In the genomic region with DNA sequence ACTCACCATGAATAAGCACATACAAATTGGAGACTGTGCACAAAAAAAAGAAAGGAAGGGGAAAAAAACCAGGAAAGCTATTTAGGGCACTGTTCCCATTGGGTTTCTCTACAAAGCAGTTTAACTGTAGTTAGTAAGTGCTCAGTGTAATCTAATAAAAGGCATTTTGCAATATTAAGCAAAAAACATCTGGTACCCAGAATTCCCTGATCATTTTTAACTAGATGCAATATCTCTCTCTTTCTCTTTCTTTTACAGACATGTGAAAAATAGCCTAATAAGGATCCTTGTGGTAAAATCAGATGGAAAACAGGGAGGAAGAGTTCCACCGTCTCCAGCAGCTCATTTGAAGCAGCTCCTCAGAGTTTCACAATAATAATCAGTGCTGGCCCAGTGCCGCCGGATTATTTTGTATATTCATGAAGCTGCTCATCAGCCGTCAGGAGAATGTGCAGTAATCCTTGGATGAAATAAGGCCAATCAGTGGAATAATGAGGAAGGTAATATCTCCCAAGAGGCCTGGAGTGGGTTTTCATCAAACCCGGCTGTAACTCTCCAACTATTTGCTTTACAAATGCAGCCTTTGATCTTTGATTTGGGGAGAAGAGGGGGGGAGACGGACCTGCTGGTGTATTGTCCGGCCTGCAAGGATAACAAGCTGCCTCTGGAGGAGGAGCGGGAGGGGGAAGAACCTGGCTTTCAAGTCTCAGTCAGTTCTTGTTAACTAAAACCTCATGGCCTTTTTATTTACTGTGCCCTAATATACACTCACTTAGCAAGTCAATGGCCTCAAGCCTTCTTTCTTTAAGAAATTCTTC, we compare ENCODE assay signal across 12 cellular contexts.
DNase-seq lines count a peak whose midpoint lies in the region; ATAC-seq and TF ChIP-seq lines count a peak whose summit lies in the region.
"Had no signal": no experiment of that assay in that cellular context is flagged by ENCODE, and none has a peak within 500 bp of the region (broad histone marks: within the 10 kb centered on the region; RNA-seq: fewer than 3 reads in every experiment).

No MANE protein-coding gene starts in this region.

- no peak overlapping the region for H2BK20ac ChIP-seq in H9 (ENCODE audit: low read depth, low read length, poor library complexity, severe bottlenecking)

- H3K27ac Mint-ChIP-seq in H9: peak overlapping the region in 1 of 3 experiments; percentile 76; a peak in 2 of 7 replicates
- H3K27ac Mint-ChIP-seq: CD4-positive, alpha-beta memory T cell had no signal

- no peak overlapping the region for H3T11ph ChIP-seq in H9 (ENCODE audit: low read length)

- H3K9ac ChIP-seq in H9 (ENCODE audit: extremely low read depth, insufficient read length, low read length) (no peak overlapping the region), smooth muscle cell (ENCODE audit: low read depth) (no peak overlapping the region)

- peak overlapping the region in 1 of 2 experiments; percentile 51; a peak in 3 of 5 replicates for H3K4me3 Mint-ChIP-seq in H9
- H3K4me3 Mint-ChIP-seq: CD4-positive, alpha-beta memory T cell had no signal

- no peak overlapping the region for H2BK15ac ChIP-seq in H9 (ENCODE audit: low read depth, low read length)

- no peak overlapping the region for H3K14ac ChIP-seq in H9 (ENCODE audit: insufficient read depth, low read length)

- DNase-seq in H9 (peak; percentile 69), NCI-H526 treated with DMSO at 0.1 percent for 48 hours (lab: John Stamatoyannopoulos, UW) (peak; percentile 86), hepatocyte (ENCODE audit: low spot score) (peak; percentile 29), smooth muscle cell (lab: John Stamatoyannopoulos, UW; ENCODE audit: unreplicated experiment) (no peak), adrenal gland (no peak)
- DNase-seq in NK-92 treated with Interleukin-12 subunit alpha and Interleukin-12 subunit beta, amount 100 ng/mL, for 24 hours (lab: John Stamatoyannopoulos, UW): no peak
- DNase-seq: CD4-positive, alpha-beta memory T cell; effector memory CD4-positive, alpha-beta T cell; NCI-H1694 treated with DMSO at 0.1 percent for 48 hours; stimulated activated CD4-positive, alpha-beta T cell treated with anti-CD3 and anti-CD28 coated beads, Interleukin-4, amount 100 ng/mL, for 24 hours; WERI-Rb-1 had no signal

- no peak overlapping the region for H3K27ac ChIP-seq in H9 (ENCODE audit: insufficient read length, low read depth, low read length)
- H3K27ac ChIP-seq in hepatocyte: peak overlapping the region; percentile 54
- H3K27ac ChIP-seq in smooth muscle cell (ENCODE audit: low read depth): peak overlapping the region; percentile 23
- H3K27ac ChIP-seq in adrenal gland: no peak overlapping the region
- H3K27ac ChIP-seq: WERI-Rb-1 had no signal

- no peak for TF ChIP-seq CTCF in H9 (conservative IDR thresholded peaks at IDR 0.05)
- TF ChIP-seq CTCF in hepatocyte (IDR thresholded peaks at IDR 0.05; ENCODE audit: poor library complexity): no peak
- no peak for TF ChIP-seq CTCF in smooth muscle cell (IDR thresholded peaks at IDR 0.05; ENCODE audit: borderline replicate concordance, insufficient read depth, poor library complexity, severe bottlenecking)
- no peak for TF ChIP-seq CTCF in adrenal gland (IDR thresholded peaks at IDR 0.05)

- H3K18ac ChIP-seq in H9 (ENCODE audit: insufficient read length, low read depth, low read length): no peak overlapping the region

- H4K91ac ChIP-seq in H9 (ENCODE audit: insufficient read length, low read depth, low read length): no peak overlapping the region

- peaks cover 35 to 39% of the 10 kb centered on the region in 2 experiments for H3K4me1 Mint-ChIP-seq in H9

- H3K4me1 ChIP-seq in H9 (ENCODE audit: insufficient read depth, low read length): peaks cover 8% of the 10 kb centered on the region; the same call in 1 of the 2 replicates
- peaks cover 17% of the 10 kb centered on the region for H3K4me1 ChIP-seq in hepatocyte (ENCODE audit: insufficient read depth)
- H3K4me1 ChIP-seq in smooth muscle cell (ENCODE audit: low read depth): peaks cover 21% of the 10 kb centered on the region
- no peaks in the 10 kb centered on the region for H3K4me1 ChIP-seq in adrenal gland (replicated peaks in 1 of 2)

- H3K27me3 ChIP-seq in H9 (ENCODE audit: insufficient read depth, low read length) (no peaks in the 10 kb centered on the region), hepatocyte (no peaks in the 10 kb centered on the region), smooth muscle cell (ENCODE audit: low read depth) (no peaks in the 10 kb centered on the region), adrenal gland (no peaks in the 10 kb centered on the region)

- peak overlapping the region; percentile 37 for H3K4me2 ChIP-seq in H9 (ENCODE audit: insufficient read depth, insufficient read length, low read length)
- peak overlapping the region; percentile 66 for H3K4me2 ChIP-seq in hepatocyte
- peak overlapping the region; percentile 72 for H3K4me2 ChIP-seq in smooth muscle cell

- no peak overlapping the region for H3K56ac ChIP-seq in H9 (ENCODE audit: insufficient read length, low read depth, low read length)

- H2BK5ac ChIP-seq in H9 (ENCODE audit: insufficient read length, low read length): no peak overlapping the region

- WGBS in H9 (ENCODE audit: extremely low coverage, insufficient read length, low lambda C conversion rate): no CpG with 5 or more reads among the region's 8 CpGs
- 17% methylated on average over 8 of the region's 8 CpGs for WGBS in hepatocyte (ENCODE audit: low lambda C conversion rate, missing lambda C conversion rate)
- WGBS in smooth muscle cell (ENCODE audit: low lambda C conversion rate): 33% methylated on average over 8 of the region's 8 CpGs
- WGBS in adrenal gland, 4 donors: 59 to 80% (median 68%) methylated on average over 8 of the region's 8 CpGs

- H3K9me2 ChIP-seq in hepatocyte (replicated peaks; ENCODE audit: insufficient read depth): no peaks in the 10 kb centered on the region

- intact Hi-C loops in adrenal gland (cut with DNase I): no loop called here

- H3F3A ChIP-seq in smooth muscle cell (ENCODE audit: low read depth): no peaks in the 10 kb centered on the region

- H3K23me2 ChIP-seq in H9 (ENCODE audit: insufficient read length, low read depth, low read length, poor library complexity, severe bottlenecking): no peaks in the 10 kb centered on the region

- peaks cover 14 to 16% of the 10 kb centered on the region in 2 experiments for H3K9me3 Mint-ChIP-seq in H9

- H3K4ac ChIP-seq in H9 (ENCODE audit: low read depth, low read length): no peak overlapping the region

- H3K23ac ChIP-seq in H9 (ENCODE audit: insufficient read length, low read depth, low read length): no peak overlapping the region

- H2BK12ac ChIP-seq in H9 (ENCODE audit: insufficient read length, low read depth, low read length): no peak overlapping the region

- no peak for TF ChIP-seq POLR2A in adrenal gland (IDR thresholded peaks at IDR 0.05)

- no peak for ATAC-seq in GM21390 (IDR thresholded peaks at IDR 0.05; ENCODE audit: unreplicated experiment)

- no peak overlapping the region for H2BK120ac ChIP-seq in H9 (ENCODE audit: low read depth, low read length, poor library complexity, severe bottlenecking)

- H4K20me1 ChIP-seq in H9 (ENCODE audit: control insufficient read depth, insufficient read depth, insufficient read length) (no peaks in the 10 kb centered on the region), hepatocyte (ENCODE audit: insufficient read depth, poor library complexity, severe bottlenecking) (no peaks in the 10 kb centered on the region), smooth muscle cell (ENCODE audit: low read depth) (no peaks in the 10 kb centered on the region)

- peaks cover 9% of the 10 kb centered on the region in 3 experiments; a peak in 5 of 7 replicates for H3K36me3 Mint-ChIP-seq in H9 (ENCODE audit: insufficient read depth in 1 of 3, low read depth in 3 of 3)
- H3K36me3 Mint-ChIP-seq: CD4-positive, alpha-beta memory T cell had no signal

- H2AFZ ChIP-seq in H9 (ENCODE audit: low read length) (peak overlapping the region; percentile 25), hepatocyte (peak overlapping the region; percentile 31), smooth muscle cell (ENCODE audit: low read depth) (peak overlapping the region; percentile 75)

- H3K4me3 ChIP-seq in hepatocyte (no peak overlapping the region), smooth muscle cell (no peak overlapping the region), adrenal gland (no peak overlapping the region)

- H3K79me1 ChIP-seq in H9 (ENCODE audit: insufficient read depth, low read depth, low read length, poor library complexity, severe bottlenecking): no peaks in the 10 kb centered on the region

- H4K5ac ChIP-seq in H9 (ENCODE audit: insufficient read length, low read depth, low read length): no peak overlapping the region

- H3K9me3 ChIP-seq in H9 (ENCODE audit: control insufficient read depth, low read depth, low read length) (no peaks in the 10 kb centered on the region), hepatocyte (ENCODE audit: low read depth) (no peaks in the 10 kb centered on the region), smooth muscle cell (replicated peaks; ENCODE audit: low read depth) (no peaks in the 10 kb centered on the region), adrenal gland (replicated peaks in 1 of 3) (no peaks in the 10 kb centered on the region)

- no peaks in the 10 kb centered on the region for H3K27me3 Mint-ChIP-seq in H9 (ENCODE audit: low read depth)

- no peak overlapping the region for H4K8ac ChIP-seq in H9 (replicated peaks; ENCODE audit: insufficient read length, low read depth, low read length)

- H3K79me2 ChIP-seq in H9 (ENCODE audit: insufficient read depth, low read length) (no peaks in the 10 kb centered on the region), hepatocyte (no peaks in the 10 kb centered on the region), smooth muscle cell (ENCODE audit: low read depth) (no peaks in the 10 kb centered on the region)

- H2AK5ac ChIP-seq in H9 (ENCODE audit: insufficient read length, low read length): no peak overlapping the region

- H3K36me3 ChIP-seq in hepatocyte (replicated peaks; ENCODE audit: insufficient read depth, low read depth) (no peaks in the 10 kb centered on the region), smooth muscle cell (ENCODE audit: low read depth) (no peaks in the 10 kb centered on the region), adrenal gland (replicated peaks in 1 of 2) (no peaks in the 10 kb centered on the region)
- H3K36me3 ChIP-seq: WERI-Rb-1 had no signal

Comparison
In these comparisons a context has a peak if more than half of its experiments do, and no peak if none do; other contexts are left out.
1. DNase-seq: peak in H9 (single experiment), NCI-H526 treated with DMSO at 0.1 percent for 48 hours (single experiment) and hepatocyte (single experiment); none in smooth muscle cell (single experiment), adrenal gland (0 of 7) and NK-92 treated with Interleukin-12 subunit alpha and Interleukin-12 subunit beta, amount 100 ng/mL, for 24 hours (single experiment).
2. H2AFZ ChIP-seq: peak in every context shown above with its lines; median percentile 75 in smooth muscle cell; 31 in hepatocyte; 25 in H9.
3. H3K27ac ChIP-seq: peak in hepatocyte (single experiment) and smooth muscle cell (single experiment); none in H9 (single experiment) and adrenal gland (0 of 5).
4. Peak in every context shown above with its lines, with median percentiles within 50 percentile points of each other: H3K4me2 ChIP-seq.